ENCODE assay signal across 35 cellular contexts in genomic region chr1:25864434-25864833, GRCh38. TPM values are rescaled to one million over a fixed set of nuclear protein-coding genes. Genes with fewer than 3 reads are reported as not detected.
"Had no signal": no experiment of that assay in that cellular context is flagged by ENCODE, and none has a peak within 500 bp of the region (broad histone marks: within the 10 kb centered on the region; RNA-seq: fewer than 3 reads in every experiment).

No MANE protein-coding gene starts in this region.

- H3K9me3 Mint-ChIP-seq: activated CD4-positive, alpha-beta memory T cell treated with anti-CD3 and anti-CD28 coated beads for 36 hours; activated naive CD4-positive, alpha-beta T cell treated with anti-CD3 and anti-CD28 coated beads for 36 hours; activated naive CD4-positive, alpha-beta T cell treated with anti-CD3 and anti-CD28 coated beads, Interleukin-2, amount 50 U/mL, for 72 hours; activated T-cell treated with anti-CD3 and anti-CD28 coated beads, Interleukin-2, amount 50 U/mL, for 4 hours; activated T-helper 1 cell treated with anti-CD3 and anti-CD28 coated beads, Interleukin-12 subunit alpha, Interleukin-12 subunit beta, Interleukin-2, Interleukin-4 antibody, amounts not matched to agents 30 ng/mL and 10 ng/mL and 1 ng/mL, durations not matched to agents 14 hours and 24 hours and 36 hours had no signal

- H3K9me3 ChIP-seq: adrenal gland, body of pancreas, breast epithelium had no signal

- H3K27me3 ChIP-seq: adrenal gland, body of pancreas, breast epithelium had no signal

- H3K27me3 Mint-ChIP-seq: activated CD4-positive, alpha-beta memory T cell treated with anti-CD3 and anti-CD28 coated beads for 36 hours; activated CD4-positive, alpha-beta T cell treated with anti-CD3 and anti-CD28 coated beads for 36 hours had no signal

- H3K4me3 ChIP-seq: adrenal gland, body of pancreas, breast epithelium, PC-9 had no signal

- H3K36me3 Mint-ChIP-seq: activated CD4-positive, alpha-beta memory T cell treated with anti-CD3 and anti-CD28 coated beads for 36 hours had no signal

- H3K4me3 Mint-ChIP-seq: activated CD4-positive, alpha-beta memory T cell treated with anti-CD3 and anti-CD28 coated beads for 36 hours; activated CD4-positive, alpha-beta T cell treated with anti-CD3 and anti-CD28 coated beads for 36 hours; activated naive CD4-positive, alpha-beta T cell treated with anti-CD3 and anti-CD28 coated beads for 36 hours; activated T-cell treated with anti-CD3 and anti-CD28 coated beads, Interleukin-2, amount 50 U/mL, for 4 hours; activated T-helper 1 cell treated with anti-CD3 and anti-CD28 coated beads, Interleukin-12 subunit alpha, Interleukin-12 subunit beta, Interleukin-2, Interleukin-4 antibody, amounts not matched to agents 30 ng/mL and 10 ng/mL and 1 ng/mL, durations not matched to agents 14 hours and 24 hours and 36 hours had no signal

- H2AFZ ChIP-seq: PC-9 had no signal

- FAIRE-seq: astrocyte, RCC 7860, TTC549 had no signal

- H3K27ac ChIP-seq: adrenal gland, body of pancreas, PC-9, RWPE1 had no signal

- DNase-seq: activated CD4-positive, alpha-beta memory T cell treated with anti-CD3 and anti-CD28 coated beads for 36 hours; activated CD4-positive, alpha-beta T cell treated with anti-CD3 and anti-CD28 coated beads for 36 hours; activated CD4-positive, alpha-beta T cell treated with anti-CD3 and anti-CD28 coated beads, Interleukin-2, amount 50 U/mL, for 1 hour; activated CD8-positive, alpha-beta memory T cell treated with anti-CD3 and anti-CD28 coated beads, Interleukin-2, amount 50 U/mL, for 4 hours; activated gamma-delta T cell treated with Interleukin-2 at 50 U/mL for 16 hours; activated naive CD4-positive, alpha-beta T cell treated with anti-CD3 and anti-CD28 coated beads for 36 hours; activated T-cell treated with anti-CD3 and anti-CD28 coated beads for 4 hours; activated T-cell treated with anti-CD3 and anti-CD28 coated beads, Interleukin-2, amount 50 U/mL, for 4 hours; body of pancreas; caudate nucleus; cerebellar nuclear complex; NCI-H1092 treated with DMSO at 0.1 percent for 48 hours; NCI-H1417; NCI-H146; NCI-H1930; NCI-H2081 treated with DMSO at 0.1 percent for 48 hours; NCI-H345; NCI-H524 treated with DMSO at 0.1 percent for 48 hours; NCI-H748 treated with DMSO at 0.1 percent for 48 hours; NK-92 treated with Interleukin-12 subunit alpha and Interleukin-12 subunit beta, amount 100 ng/mL, for 24 hours; PC-9; SIG-M5; SW 1271; T-helper 1 cell; T1000 had no signal

- H3K4me1 ChIP-seq: breast epithelium had no signal

- ATAC-seq: activated CD4-positive, alpha-beta T cell treated with anti-CD3 and anti-CD28 coated beads for 36 hours; activated CD4-positive, CD25-positive, alpha-beta regulatory T cell treated with anti-CD3 and anti-CD28 coated beads, Interleukin-2, amount 50 U/mL, for 24 hours; activated naive CD4-positive, alpha-beta T cell treated with anti-CD3 and anti-CD28 coated beads, Interleukin-2, amount 50 U/mL, for 72 hours; activated T-cell treated with anti-CD3 and anti-CD28 coated beads, Interleukin-2, amount 50 U/mL, for 4 hours; body of pancreas; Right ventricle myocardium inferior had no signal

- H3K27ac Mint-ChIP-seq: activated CD4-positive, alpha-beta memory T cell treated with anti-CD3 and anti-CD28 coated beads for 36 hours; activated CD4-positive, alpha-beta T cell treated with anti-CD3 and anti-CD28 coated beads for 36 hours; activated naive CD4-positive, alpha-beta T cell treated with anti-CD3 and anti-CD28 coated beads for 36 hours; activated T-helper 1 cell treated with anti-CD3 and anti-CD28 coated beads, Interleukin-12 subunit alpha, Interleukin-12 subunit beta, Interleukin-2, Interleukin-4 antibody, amounts not matched to agents 30 ng/mL and 10 ng/mL and 1 ng/mL, durations not matched to agents 14 hours and 24 hours and 36 hours had no signal

- H3K4me2 ChIP-seq: PC-9 had no signal

- H3K36me3 ChIP-seq: breast epithelium had no signal

RNA-seq across cellular contexts. Expression of gene AUNIP, which starts 5.2 kb away (rescaled TPM):
- total RNA-seq: body of pancreas, Right ventricle myocardium inferior had no signal
